In genomic region chr9:73056245-73056644, GRCh38 we compare ENCODE assay signal across 27 cellular contexts.
"Had no signal": no experiment of that assay in that cellular context is flagged by ENCODE, and none has a peak within 500 bp of the region (broad histone marks: within the 10 kb centered on the region; RNA-seq: fewer than 3 reads in every experiment).

No MANE protein-coding gene starts in this region.

- H3K27me3 Mint-ChIP-seq: activated naive CD4-positive, alpha-beta T cell treated with anti-CD3 and anti-CD28 coated beads, Interleukin-2, amount 10 ng/mL, durations not matched to agents 7 days and 5 days had no signal

- H3K9me3 Mint-ChIP-seq: activated CD4-positive, alpha-beta memory T cell treated with anti-CD3 and anti-CD28 coated beads, Interleukin-2, amount 10 ng/mL, durations not matched to agents 7 days and 5 days; activated CD4-positive, alpha-beta T cell treated with anti-CD3 and anti-CD28 coated beads, Interleukin-2, amount 10 ng/mL, durations not matched to agents 7 days and 5 days; activated naive CD4-positive, alpha-beta T cell treated with anti-CD3 and anti-CD28 coated beads, Interleukin-2, amount 10 ng/mL, durations not matched to agents 7 days and 5 days; activated T-cell treated with anti-CD3 and anti-CD28 coated beads, Interleukin-2, amount 50 U/mL, for 24 hours; activated T-cell treated with anti-CD3 and anti-CD28 coated beads, Interleukin-2, amount 50 U/mL, for 72 hours; effector memory CD8-positive, alpha-beta T cell had no signal

- H3K27ac Mint-ChIP-seq: activated CD4-positive, alpha-beta memory T cell treated with anti-CD3 and anti-CD28 coated beads, Interleukin-2, amount 10 ng/mL, durations not matched to agents 7 days and 5 days; activated CD4-positive, alpha-beta T cell treated with anti-CD3 and anti-CD28 coated beads, Interleukin-2, amount 10 ng/mL, durations not matched to agents 7 days and 5 days; activated naive CD4-positive, alpha-beta T cell treated with anti-CD3 and anti-CD28 coated beads, Interleukin-2, amount 10 ng/mL, durations not matched to agents 7 days and 5 days; activated naive CD8-positive, alpha-beta T cell; activated T-cell treated with anti-CD3 and anti-CD28 coated beads, Interleukin-2, amount 50 U/mL, for 24 hours; activated T-cell treated with anti-CD3 and anti-CD28 coated beads, Interleukin-2, amount 50 U/mL, for 72 hours; effector memory CD8-positive, alpha-beta T cell had no signal

- H3K36me3 ChIP-seq: brain microvascular endothelial cell, esophagus muscularis mucosa had no signal

- H3K27ac ChIP-seq: brain microvascular endothelial cell, esophagus muscularis mucosa had no signal

- H3K4me3 Mint-ChIP-seq: activated CD4-positive, alpha-beta memory T cell treated with anti-CD3 and anti-CD28 coated beads, Interleukin-2, amount 10 ng/mL, durations not matched to agents 7 days and 5 days; activated CD4-positive, alpha-beta T cell treated with anti-CD3 and anti-CD28 coated beads, Interleukin-2, amount 10 ng/mL, durations not matched to agents 7 days and 5 days; activated naive CD4-positive, alpha-beta T cell treated with anti-CD3 and anti-CD28 coated beads, Interleukin-2, amount 10 ng/mL, durations not matched to agents 7 days and 5 days; activated naive CD8-positive, alpha-beta T cell; activated T-cell treated with anti-CD3 and anti-CD28 coated beads, Interleukin-2, amount 50 U/mL, for 24 hours; activated T-cell treated with anti-CD3 and anti-CD28 coated beads, Interleukin-2, amount 50 U/mL, for 72 hours; effector memory CD8-positive, alpha-beta T cell had no signal

- DNase-seq: activated CD4-positive, alpha-beta memory T cell treated with anti-CD3 and anti-CD28 coated beads, Interleukin-2, amount 10 ng/mL, durations not matched to agents 7 days and 5 days; activated CD4-positive, alpha-beta T cell treated with anti-CD3 and anti-CD28 coated beads for 4 hours; activated CD4-positive, alpha-beta T cell treated with anti-CD3 and anti-CD28 coated beads, Interleukin-2, amount 10 ng/mL, durations not matched to agents 7 days and 5 days; activated CD4-positive, alpha-beta T cell treated with anti-CD3 and anti-CD28 coated beads, Interleukin-2, amount 50 U/mL, for 4 hours; activated CD4-positive, CD25-positive, alpha-beta regulatory T cell; activated CD4-positive, CD25-positive, alpha-beta regulatory T cell treated with anti-CD3 and anti-CD28 coated beads, Interleukin-2, amount 50 U/mL, for 72 hours; activated CD8-positive, alpha-beta memory T cell treated with anti-CD3 and anti-CD28 coated beads, Interleukin-2, amount 50 U/mL, for 48 hours; activated gamma-delta T cell; activated naive CD4-positive, alpha-beta T cell; activated naive CD4-positive, alpha-beta T cell treated with anti-CD3 and anti-CD28 coated beads, Interleukin-2, amount 10 ng/mL, durations not matched to agents 7 days and 5 days; activated T-cell treated with anti-CD3 and anti-CD28 coated beads for 4 hours; activated T-cell treated with anti-CD3 and anti-CD28 coated beads, Interleukin-2, amount 50 U/mL, for 24 hours; activated T-cell treated with anti-CD3 and anti-CD28 coated beads, Interleukin-2, amount 50 U/mL, for 72 hours; amniotic stem cell; anterior cingulate cortex; brain microvascular endothelial cell; caudate nucleus; cortex of kidney; dermis blood vessel endothelial cell; effector CD4-positive, alpha-beta T cell; effector memory CD8-positive, alpha-beta T cell; erythroblast; head of caudate nucleus; hippocampal formation; T-helper 2 cell had no signal

- H3K4me1 Mint-ChIP-seq: activated CD4-positive, alpha-beta memory T cell treated with anti-CD3 and anti-CD28 coated beads, Interleukin-2, amount 10 ng/mL, durations not matched to agents 7 days and 5 days; activated CD4-positive, alpha-beta T cell treated with anti-CD3 and anti-CD28 coated beads, Interleukin-2, amount 10 ng/mL, durations not matched to agents 7 days and 5 days; activated naive CD4-positive, alpha-beta T cell treated with anti-CD3 and anti-CD28 coated beads, Interleukin-2, amount 10 ng/mL, durations not matched to agents 7 days and 5 days had no signal

- ATAC-seq: activated T-cell treated with anti-CD3 and anti-CD28 coated beads, Interleukin-2, amount 50 U/mL, for 72 hours; effector memory CD8-positive, alpha-beta T cell had no signal

- H3K36me3 Mint-ChIP-seq: activated naive CD4-positive, alpha-beta T cell treated with anti-CD3 and anti-CD28 coated beads, Interleukin-2, amount 10 ng/mL, durations not matched to agents 7 days and 5 days; activated naive CD8-positive, alpha-beta T cell had no signal

- H3K4me3 ChIP-seq: esophagus muscularis mucosa had no signal

- H3K9me3 ChIP-seq: esophagus muscularis mucosa had no signal

- H3K4me1 ChIP-seq: esophagus muscularis mucosa had no signal

- H3K27me3 ChIP-seq: brain microvascular endothelial cell, esophagus muscularis mucosa had no signal
